8 cellular contexts compared by ENCODE assay signal in genomic region chr9:94681508-94681907, GRCh38. TPM values are rescaled to one million over a fixed set of nuclear protein-coding genes. Genes with fewer than 3 reads are reported as not detected.
DNase-seq lines count a peak whose midpoint lies in the region; ATAC-seq, FAIRE-seq and TF ChIP-seq lines count a peak whose summit lies in the region.

No MANE protein-coding gene starts in this region.

- H3K27ac ChIP-seq in C4-2B: no peak overlapping the region
- H3K27ac ChIP-seq in caudate nucleus (ENCODE audit: low read depth, low read length): no peak overlapping the region
- H3K27ac ChIP-seq in kidney (ENCODE audit: low read depth in 2 of 2, low read length in 2 of 2): no peak overlapping the region

- intact Hi-C loops in kidney (cut with DNase I): no loop called here

- H3K4me3 ChIP-seq in kidney (ENCODE audit: low read length in 2 of 2): no peak overlapping the region

- no peaks in the 10 kb centered on the region for H3K9me3 ChIP-seq in kidney (ENCODE audit: control insufficient read depth in 1 of 2, low read length in 2 of 2)

- no peak for FAIRE-seq in kidney (lab: Jason Lieb, UNC)

- no peaks in the 10 kb centered on the region for H3K36me3 ChIP-seq in kidney (ENCODE audit: control insufficient read depth in 1 of 2, insufficient read depth in 2 of 2, low read length in 2 of 2)

- TF ChIP-seq CTCF in C4-2B (conservative IDR thresholded peaks at IDR 0.05) (peak; percentile 83), kidney (IDR thresholded peaks at IDR 0.05; ENCODE audit: borderline replicate concordance, extremely low read depth, insufficient read depth) (peak; percentile 93)

- ATAC-seq in GM21723 (IDR thresholded peaks at IDR 0.05; ENCODE audit: unreplicated experiment) (peak; percentile 62), HG03442 (IDR thresholded peaks at IDR 0.05; ENCODE audit: unreplicated experiment) (no peak)
- peak; percentile 82 to 90 for ATAC-seq in activated CD4-positive, CD25-positive, alpha-beta regulatory T cell treated with anti-CD3 and anti-CD28 coated beads, Interleukin-2, amount 50 U/mL, for 24 hours

- DNase-seq in NCI-H2171 (lab: John Stamatoyannopoulos, UW) (peak; percentile 38), caudate nucleus (lab: John Stamatoyannopoulos, UW) (peak in 59 of 61 donors; percentile 1 to 88 (median 65)), kidney (peak; percentile 91)
- DNase-seq in stimulated activated CD4-positive, alpha-beta T cell treated with anti-CD3 and anti-CD28 coated beads, Interleukin-15, amount 100 ng/mL, for 1 hour (ENCODE audit: low read depth in 1 of 2, low spot score in 1 of 2): peak; percentile 16 to 18

- H3K9ac ChIP-seq in kidney (ENCODE audit: low read length in 2 of 2): peak overlapping the region in 1 of 2 donors; percentile 57

- H3K4me1 ChIP-seq in kidney (ENCODE audit: control insufficient read depth in 1 of 2, insufficient read depth in 1 of 2, low read depth in 1 of 2, low read length in 2 of 2): peaks cover 2 to 4% of the 10 kb centered on the region in 2 donors

RNA-seq across cellular contexts. Expression of gene FBP1, which starts 42.2 kb away (rescaled TPM):
- total RNA-seq in kidney: 27.3 TPM
- polyA plus RNA-seq in kidney (ENCODE audit: insufficient read depth, low read depth, low replicate concordance): 266 TPM

RNA-seq across cellular contexts. Expression of gene AOPEP, which starts 45.0 kb away (rescaled TPM):
- total RNA-seq in kidney: 119 TPM
- polyA plus RNA-seq in kidney (ENCODE audit: insufficient read depth, low read depth, low replicate concordance): 52.2 TPM

Comparison
In these comparisons a context has a peak if more than half of its experiments do, and no peak if none do; other contexts are left out.
1. DNase-seq: peak in every context shown above with its lines; median percentile 91 in kidney; 65 in caudate nucleus; 38 in NCI-H2171; 17 in stimulated activated CD4-positive, alpha-beta T cell treated with anti-CD3 and anti-CD28 coated beads, Interleukin-15, amount 100 ng/mL, for 1 hour.